24 cellular contexts compared by ENCODE assay signal in the genomic region with DNA sequence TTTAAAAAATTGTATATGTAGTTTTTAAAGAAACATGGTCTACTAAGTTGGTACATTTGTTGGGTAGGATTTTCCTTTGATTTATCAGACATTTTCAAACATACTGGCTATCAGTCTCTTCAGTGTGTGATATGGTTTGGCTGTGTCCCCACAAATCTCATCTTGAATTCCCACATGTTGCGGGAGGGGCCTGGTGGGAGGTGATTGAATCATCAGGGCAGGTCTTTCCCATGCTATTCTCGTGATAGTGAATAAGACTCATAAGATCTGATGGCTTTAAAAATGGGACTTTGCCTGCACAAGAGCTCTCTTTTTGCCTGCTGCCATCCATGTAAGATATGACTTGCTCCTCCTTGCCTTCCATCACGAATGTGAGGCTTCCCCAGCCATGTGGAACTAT.
DNase-seq lines count a peak whose midpoint lies in the region; ATAC-seq, FAIRE-seq and TF ChIP-seq lines count a peak whose summit lies in the region.
"Had no signal": no experiment of that assay in that cellular context is flagged by ENCODE, and none has a peak within 500 bp of the region (broad histone marks: within the 10 kb centered on the region; RNA-seq: fewer than 3 reads in every experiment).

No MANE protein-coding gene starts in this region.

- H3K4me2 ChIP-seq in K562 (ENCODE audit: insufficient read depth, low read length): no peak overlapping the region
- H3K4me2 ChIP-seq: GM23338 had no signal

- H3K36me3 ChIP-seq in K562 (ENCODE audit: control insufficient read depth, insufficient read depth, low read length): no peaks in the 10 kb centered on the region
- H3K36me3 ChIP-seq: BE2C had no signal

- intact Hi-C loops in K562 (cut with micrococcal nuclease) (loop anchor here (10.0 kb wide), 1 partner anchor 83 kb away; no protein-coding TSS in a partner anchor), right cardiac atrium (cut with DNase I) (no loop called here)

- H3K9me1 ChIP-seq in K562 (ENCODE audit: control insufficient read depth, insufficient read depth, low read length): no peaks in the 10 kb centered on the region

- BruUV-seq in K562 (replicated peaks; lab: Mats Ljungman, UMichigan): no TSS peak

- H4K20me1 ChIP-seq in K562 (replicated peaks; ENCODE audit: control insufficient read depth, insufficient read depth, low read length): no peaks in the 10 kb centered on the region

- in situ Hi-C loops in K562 (cut with MboI): no loop called here

- H3K4me3 ChIP-seq in K562 (no peak overlapping the region), fibroblast of the aortic adventitia (ENCODE audit: low read depth, low read length) (no peak overlapping the region), right cardiac atrium (ENCODE audit: low read length) (no peak overlapping the region)
- H3K4me3 ChIP-seq: GM23338 had no signal

- no peak overlapping the region for H3K27ac ChIP-seq in K562 (ENCODE audit: extremely low read depth, low read depth, low read length)
- H3K27ac ChIP-seq in right cardiac atrium (ENCODE audit: low read length): no peak overlapping the region
- H3K27ac ChIP-seq: HL-60 had no signal

- H3K4me1 ChIP-seq in K562 (replicated peaks in 1 of 2; ENCODE audit: control insufficient read depth in 2 of 2, insufficient read depth in 2 of 2, low read length in 2 of 2) (no peaks in the 10 kb centered on the region), right cardiac atrium (ENCODE audit: control insufficient read depth, insufficient read depth, low read length) (peaks cover 4% of the 10 kb centered on the region)

- H3K79me2 ChIP-seq in K562 (ENCODE audit: control insufficient read depth, insufficient read depth, low read length): no peaks in the 10 kb centered on the region

- no peaks in the 10 kb centered on the region for H3K27me3 ChIP-seq in K562 (ENCODE audit: control insufficient read depth in 2 of 2, insufficient read depth in 2 of 2, low read length in 2 of 2)
- H3K27me3 ChIP-seq in right cardiac atrium (ENCODE audit: control insufficient read depth, insufficient read depth): no peaks in the 10 kb centered on the region
- H3K27me3 ChIP-seq: BE2C had no signal

- no peak for FAIRE-seq in K562 (lab: Jason Lieb, UNC)
- FAIRE-seq: A204.1, G401.6, GM12891, GM19239, H54 had no signal

- no peak for TF ChIP-seq EP300 in K562 (IDR thresholded peaks at IDR 0.05; ENCODE audit: low read length)

- 4% methylated on average over 3 of the region's 3 CpGs for WGBS in K562 (ENCODE audit: insufficient coverage, low coverage, missing lambda C conversion rate)
- 65% methylated on average over 3 of the region's 3 CpGs for WGBS in right cardiac atrium

- ATAC-seq in K562 (no peak), HG03095 (IDR thresholded peaks at IDR 0.05; ENCODE audit: unreplicated experiment) (no peak), right cardiac atrium (no peak), GM19452 (IDR thresholded peaks at IDR 0.05; ENCODE audit: unreplicated experiment) (no peak)
- ATAC-seq: GM23338 had no signal

- H3K9me3 ChIP-seq in K562 (replicated peaks; ENCODE audit: control insufficient read depth, insufficient read depth, low read depth, low read length): no peaks in the 10 kb centered on the region
- H3K9me3 ChIP-seq in right cardiac atrium (ENCODE audit: control insufficient read depth, low read length): no peaks in the 10 kb centered on the region
- H3K9me3 ChIP-seq: BE2C had no signal

- TF ChIP-seq POLR2A in K562 (conservative IDR thresholded peaks at IDR 0.05): no peak

- DNase-seq in OCI-M1 (lab: John Stamatoyannopoulos, UW) (peak; percentile 62), K562 (ENCODE audit: extremely low read depth in 1 of 4, low spot score in 3 of 4) (no peak), fibroblast of the aortic adventitia (ENCODE audit: low read depth) (peak; percentile 19), NCI-H1436 treated with DMSO at 0.1 percent for 48 hours (lab: John Stamatoyannopoulos, UW) (no peak), right cardiac atrium (no peak)
- DNase-seq: ACHN; BE2C; C1 segment of cervical spinal cord; CD4-positive, CD25-positive, alpha-beta regulatory T cell; CD8-positive, alpha-beta memory T cell; COR-L47; DMS 273 treated with DMSO at 0.1 percent for 48 hours; DMS53; DND-41; HCEC 1CT had no signal

- TF ChIP-seq RAD21 in K562 (CRISPR knock-in tag; conservative IDR thresholded peaks at IDR 0.05 in 1 of 2, IDR thresholded peaks at IDR 0.05 in 1 of 2): no peak

- no peak overlapping the region for H3K9ac ChIP-seq in K562 (ENCODE audit: insufficient read depth in 1 of 2, low read depth in 2 of 2, low read length in 2 of 2)

- H2AFZ ChIP-seq in K562 (ENCODE audit: low read depth, low read length): no peak overlapping the region
- H2AFZ ChIP-seq: GM23338 had no signal

- CTCF ChIA-PET in K562 (lab: Yijun Ruan, JAX; ENCODE audit: low intra/inter-chr PET ratio): no interaction called here

- TF ChIP-seq CTCF in K562 (IDR thresholded peaks at IDR 0.05 in 2 of 3, conservative IDR thresholded peaks at IDR 0.05 in 1 of 3; ENCODE audit: insufficient read depth in 2 of 3, low read depth in 1 of 3, low read length in 3 of 3): no peak
- no peak for TF ChIP-seq CTCF in fibroblast of the aortic adventitia (IDR thresholded peaks at IDR 0.05; ENCODE audit: insufficient read depth, low read length)

- POLR2A ChIA-PET in K562 (lab: Yijun Ruan, JAX): no interaction called here

TF ChIP-seq in K562, 482 proteins besides CTCF, POLR2A, EP300 and RAD21:
- TF ChIP-seq TEAD4 (IDR thresholded peaks at IDR 0.05; ENCODE audit: low read length): peak; percentile 53
- TF ChIP-seq TEAD4 (CRISPR knock-in tag; IDR thresholded peaks at IDR 0.05; ENCODE audit: borderline replicate concordance): no peak
- TF ChIP-seq ZNF518B (CRISPR knock-in tag; IDR thresholded peaks at IDR 0.05): no peak
- no peak for TF ChIP-seq KLF10 (CRISPR knock-in tag; IDR thresholded peaks at IDR 0.05)
- no peak for TF ChIP-seq ZNF224 (CRISPR knock-in tag; IDR thresholded peaks at IDR 0.05)
- TF ChIP-seq TEAD1 (CRISPR knock-in tag; IDR thresholded peaks at IDR 0.05): 0 out of 4 replicates have a peak, but pooled peaks of 1 of the 2 experiments have one; percentile 32

Comparison
In these comparisons a context has a peak if more than half of its experiments do, and no peak if none do; other contexts are left out.
1. DNase-seq: peak in OCI-M1 (single experiment) and fibroblast of the aortic adventitia (single experiment); none in K562 (0 of 4), NCI-H1436 treated with DMSO at 0.1 percent for 48 hours (single experiment) and right cardiac atrium (0 of 3).